Comparison of ENCODE assay signal across 1 cellular context in genomic region chr15:70140543-70141375, GRCh38.
TF ChIP-seq lines count a peak whose summit lies in the region.

No MANE protein-coding gene starts in this region.

TF ChIP-seq in H1, 55 proteins besides CTCF, POLR2A, EP300 and RAD21 (continued from another document):
- peak; percentile 64 for TF ChIP-seq YY1 (IDR thresholded peaks at IDR 0.05; ENCODE audit: low read depth, low read length)
- peak; percentile 87 for TF ChIP-seq BACH1 (IDR thresholded peaks at IDR 0.05; ENCODE audit: low read length)
- TF ChIP-seq TCF12 (IDR thresholded peaks at IDR 0.05; ENCODE audit: low read depth, low read length), result peak; percentile 75; the same call in 1 of the 2 replicates
TF ChIP-seq in H1: peak in this region for 14.
